In the genomic region with DNA sequence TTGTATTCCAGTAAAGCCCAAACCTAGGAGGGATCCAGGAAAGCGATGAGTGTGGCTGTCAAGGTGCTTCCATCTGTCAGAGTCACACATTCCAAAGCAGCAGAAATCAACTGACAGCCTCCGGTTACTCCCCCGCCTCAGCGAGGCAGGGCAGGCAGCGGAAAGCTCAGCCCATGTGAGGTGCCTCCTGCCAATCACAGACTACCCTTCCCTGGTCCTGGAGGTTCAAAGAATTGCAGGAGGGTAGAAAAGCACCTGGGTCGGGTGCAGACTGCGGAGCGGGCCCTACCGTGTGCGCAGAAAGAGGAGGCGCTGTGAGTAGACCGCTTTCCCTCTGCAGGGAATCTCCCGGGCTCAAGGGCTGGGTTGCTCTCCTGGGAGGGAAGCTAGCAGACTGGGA, we compare ENCODE assay signal across 2 cellular contexts.
TF ChIP-seq lines count a peak whose summit lies in the region.

A gene (plus strand): TSS at position 274 of the 400 bp plus-strand sequence. CDS start 13,144 bp downstream, outside the sequence.

TF ChIP-seq in A549, 52 proteins besides CTCF, POLR2A, EP300 and RAD21 (continued from another document):
- TF ChIP-seq, protein P1, sequence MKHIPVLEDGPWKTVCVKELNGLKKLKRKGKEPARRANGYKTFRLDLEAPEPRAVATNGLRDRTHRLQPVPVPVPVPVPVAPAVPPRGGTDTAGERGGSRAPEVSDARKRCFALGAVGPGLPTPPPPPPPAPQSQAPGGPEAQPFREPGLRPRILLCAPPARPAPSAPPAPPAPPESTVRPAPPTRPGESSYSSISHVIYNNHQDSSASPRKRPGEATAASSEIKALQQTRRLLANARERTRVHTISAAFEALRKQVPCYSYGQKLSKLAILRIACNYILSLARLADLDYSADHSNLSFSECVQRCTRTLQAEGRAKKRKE (CRISPR knock-in tag; IDR thresholded peaks at IDR 0.05; ENCODE audit: low read depth) = no peak
- no peak for TF ChIP-seq ZSCAN20 (CRISPR knock-in tag; IDR thresholded peaks at IDR 0.05)
- TF ChIP-seq CEBPB (IDR thresholded peaks at IDR 0.05) = no peak
- TF ChIP-seq MAZ (IDR thresholded peaks at IDR 0.05; ENCODE audit: borderline replicate concordance, low read depth, low read length) = no peak
- no peak for TF ChIP-seq ZC3H11A (IDR thresholded peaks at IDR 0.05)
- TF ChIP-seq, protein P2, sequence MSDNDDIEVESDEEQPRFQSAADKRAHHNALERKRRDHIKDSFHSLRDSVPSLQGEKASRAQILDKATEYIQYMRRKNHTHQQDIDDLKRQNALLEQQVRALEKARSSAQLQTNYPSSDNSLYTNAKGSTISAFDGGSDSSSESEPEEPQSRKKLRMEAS (IDR thresholded peaks at IDR 0.05) = no peak
- no peak for TF ChIP-seq MAFK (IDR thresholded peaks at IDR 0.05; ENCODE audit: partially characterized antibody)

TF ChIP-seq in neural cell, 6 proteins besides CTCF, POLR2A, EP300 and RAD21 (continued from another document):
- TF ChIP-seq, protein P3, sequence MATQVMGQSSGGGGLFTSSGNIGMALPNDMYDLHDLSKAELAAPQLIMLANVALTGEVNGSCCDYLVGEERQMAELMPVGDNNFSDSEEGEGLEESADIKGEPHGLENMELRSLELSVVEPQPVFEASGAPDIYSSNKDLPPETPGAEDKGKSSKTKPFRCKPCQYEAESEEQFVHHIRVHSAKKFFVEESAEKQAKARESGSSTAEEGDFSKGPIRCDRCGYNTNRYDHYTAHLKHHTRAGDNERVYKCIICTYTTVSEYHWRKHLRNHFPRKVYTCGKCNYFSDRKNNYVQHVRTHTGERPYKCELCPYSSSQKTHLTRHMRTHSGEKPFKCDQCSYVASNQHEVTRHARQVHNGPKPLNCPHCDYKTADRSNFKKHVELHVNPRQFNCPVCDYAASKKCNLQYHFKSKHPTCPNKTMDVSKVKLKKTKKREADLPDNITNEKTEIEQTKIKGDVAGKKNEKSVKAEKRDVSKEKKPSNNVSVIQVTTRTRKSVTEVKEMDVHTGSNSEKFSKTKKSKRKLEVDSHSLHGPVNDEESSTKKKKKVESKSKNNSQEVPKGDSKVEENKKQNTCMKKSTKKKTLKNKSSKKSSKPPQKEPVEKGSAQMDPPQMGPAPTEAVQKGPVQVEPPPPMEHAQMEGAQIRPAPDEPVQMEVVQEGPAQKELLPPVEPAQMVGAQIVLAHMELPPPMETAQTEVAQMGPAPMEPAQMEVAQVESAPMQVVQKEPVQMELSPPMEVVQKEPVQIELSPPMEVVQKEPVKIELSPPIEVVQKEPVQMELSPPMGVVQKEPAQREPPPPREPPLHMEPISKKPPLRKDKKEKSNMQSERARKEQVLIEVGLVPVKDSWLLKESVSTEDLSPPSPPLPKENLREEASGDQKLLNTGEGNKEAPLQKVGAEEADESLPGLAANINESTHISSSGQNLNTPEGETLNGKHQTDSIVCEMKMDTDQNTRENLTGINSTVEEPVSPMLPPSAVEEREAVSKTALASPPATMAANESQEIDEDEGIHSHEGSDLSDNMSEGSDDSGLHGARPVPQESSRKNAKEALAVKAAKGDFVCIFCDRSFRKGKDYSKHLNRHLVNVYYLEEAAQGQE (IDR thresholded peaks at IDR 0.05; ENCODE audit: borderline replicate concordance) = no peak
TF ChIP-seq in neural cell: peak in this region for 0.
